30 cellular contexts compared by ENCODE assay signal in the genomic region with DNA sequence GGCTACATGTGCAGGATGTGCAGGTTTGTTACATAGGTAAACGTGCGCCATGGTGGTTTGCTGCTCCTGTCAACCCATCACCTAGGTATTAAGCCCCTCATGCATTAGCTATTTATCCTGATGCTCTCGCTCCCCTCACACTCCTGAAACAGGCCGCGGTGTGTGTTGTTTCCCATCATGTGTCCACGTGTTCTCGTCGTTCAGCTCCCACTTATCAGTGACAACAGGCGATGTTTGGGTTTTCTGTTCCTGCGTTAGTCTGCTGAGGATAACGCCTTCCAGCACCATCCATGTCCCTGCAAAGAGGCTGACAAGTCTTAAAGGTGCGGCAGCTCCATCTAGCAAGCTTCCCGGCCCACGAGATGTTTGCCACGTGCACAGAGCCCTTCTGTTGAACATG.
"Had no signal": no experiment of that assay in that cellular context is flagged by ENCODE, and none has a peak within 500 bp of the region (broad histone marks: within the 10 kb centered on the region; RNA-seq: fewer than 3 reads in every experiment).

No MANE protein-coding gene starts in this region.

- FAIRE-seq: colon had no signal

- H3K27ac ChIP-seq: body of pancreas, esophagus muscularis mucosa, foreskin keratinocyte, gastrocnemius medialis, VCaP had no signal

- H3K27me3 ChIP-seq: foreskin keratinocyte had no signal

- ATAC-seq: activated T-cell treated with anti-CD3 and anti-CD28 coated beads, Interleukin-2, amount 50 U/mL, for 72 hours; body of pancreas; effector memory CD8-positive, alpha-beta T cell; foreskin keratinocyte; gastrocnemius medialis; heart left ventricle; WTC11 had no signal

- H3K4me1 ChIP-seq: body of pancreas had no signal

- H3K36me3 ChIP-seq: esophagus muscularis mucosa, gastrocnemius medialis, heart left ventricle had no signal

- DNase-seq: activated CD4-positive, alpha-beta memory T cell treated with anti-CD3 and anti-CD28 coated beads, Interleukin-2, amount 10 ng/mL, durations not matched to agents 7 days and 5 days; activated CD4-positive, alpha-beta T cell treated with anti-CD3 and anti-CD28 coated beads for 1 hour; activated CD4-positive, alpha-beta T cell treated with anti-CD3 and anti-CD28 coated beads for 4 hours; activated CD4-positive, alpha-beta T cell treated with anti-CD3 and anti-CD28 coated beads, Interleukin-2, amount 10 ng/mL, durations not matched to agents 7 days and 5 days; activated CD4-positive, alpha-beta T cell treated with anti-CD3 and anti-CD28 coated beads, Interleukin-2, amount 50 U/mL, for 4 hours; activated CD8-positive, alpha-beta memory T cell treated with anti-CD3 and anti-CD28 coated beads, Interleukin-2, amount 50 U/mL, for 48 hours; activated gamma-delta T cell; activated naive CD4-positive, alpha-beta T cell treated with anti-CD3 and anti-CD28 coated beads, Interleukin-2, amount 50 U/mL, for 16 hours; activated naive CD4-positive, alpha-beta T cell treated with Interleukin-2 at 50 U/mL for 16 hours; activated T-cell treated with anti-CD3 and anti-CD28 coated beads for 4 hours; activated T-cell treated with anti-CD3 and anti-CD28 coated beads, Interleukin-2, amount 50 U/mL, for 24 hours; activated T-cell treated with anti-CD3 and anti-CD28 coated beads, Interleukin-2, amount 50 U/mL, for 72 hours; amniotic stem cell; anterior cingulate cortex; body of pancreas; caudate nucleus; cortex of kidney; dermis blood vessel endothelial cell; effector CD4-positive, alpha-beta T cell; effector memory CD8-positive, alpha-beta T cell; erythroblast; foreskin keratinocyte; gastrocnemius medialis; glutamatergic neuron; heart left ventricle; T-helper 2 cell had no signal

- H3K4me3 ChIP-seq: body of pancreas, esophagus muscularis mucosa, gastrocnemius medialis, heart left ventricle had no signal

- H3K9me3 ChIP-seq: body of pancreas, esophagus muscularis mucosa, gastrocnemius medialis, heart left ventricle had no signal
